1 cellular context compared by ENCODE assay signal in the genomic region with DNA sequence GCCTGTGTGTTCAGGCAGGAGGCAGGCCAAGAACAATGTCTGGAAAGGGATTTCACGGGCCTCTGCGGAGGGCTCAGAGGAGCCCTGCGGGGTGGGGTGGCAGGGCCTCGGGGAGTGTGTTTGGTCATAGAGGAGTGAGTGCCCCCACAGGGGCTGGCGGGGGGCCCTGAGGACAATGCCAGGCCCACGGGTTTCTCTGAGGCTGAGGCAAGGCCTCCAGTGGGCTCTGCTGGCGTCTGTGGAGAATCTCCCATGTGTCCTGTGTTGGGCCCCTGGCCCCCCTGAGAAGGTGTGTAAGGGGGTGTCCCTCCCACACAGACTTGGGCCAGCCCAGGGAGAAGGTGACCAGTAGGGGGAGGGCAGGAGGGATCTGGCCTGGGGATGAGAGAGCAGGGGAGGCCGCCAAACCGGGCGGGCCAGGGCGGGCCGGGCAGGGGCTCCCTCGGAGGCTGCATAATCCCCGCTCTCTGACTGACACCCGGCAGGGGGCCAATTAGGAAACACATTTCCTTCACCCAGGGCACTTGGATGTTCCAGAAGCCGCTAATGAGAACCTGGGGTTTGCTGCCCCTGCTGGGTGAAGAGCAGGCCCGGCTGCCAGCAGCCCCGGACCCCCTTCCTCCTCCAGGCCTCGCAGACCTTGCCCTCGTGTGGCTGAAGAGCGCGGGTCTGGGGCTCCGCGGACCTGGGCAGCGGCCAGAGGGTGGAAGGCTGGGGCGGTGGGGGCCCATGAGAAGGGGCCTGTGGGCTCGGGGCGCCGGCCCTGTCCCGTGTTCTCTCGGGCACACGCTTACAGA.
TF ChIP-seq lines count a peak whose summit lies in the region.

No MANE protein-coding gene starts in this region.

TF ChIP-seq in A549, 52 proteins besides CTCF, POLR2A, EP300 and RAD21:
- TF ChIP-seq CHD2 (IDR thresholded peaks at IDR 0.05; ENCODE audit: low read length, partially characterized antibody) (no peak), HDAC2 (IDR thresholded peaks at IDR 0.05) (no peak), CHD4 (IDR thresholded peaks at IDR 0.05; ENCODE audit: borderline replicate concordance) (no peak), ZNF302 (CRISPR knock-in tag; IDR thresholded peaks at IDR 0.05) (no peak), RNF2 (IDR thresholded peaks at IDR 0.05; ENCODE audit: borderline replicate concordance, low read depth) (no peak), TFCP2L1 (CRISPR knock-in tag; IDR thresholded peaks at IDR 0.05) (no peak)
- TF ChIP-seq, protein P1, sequence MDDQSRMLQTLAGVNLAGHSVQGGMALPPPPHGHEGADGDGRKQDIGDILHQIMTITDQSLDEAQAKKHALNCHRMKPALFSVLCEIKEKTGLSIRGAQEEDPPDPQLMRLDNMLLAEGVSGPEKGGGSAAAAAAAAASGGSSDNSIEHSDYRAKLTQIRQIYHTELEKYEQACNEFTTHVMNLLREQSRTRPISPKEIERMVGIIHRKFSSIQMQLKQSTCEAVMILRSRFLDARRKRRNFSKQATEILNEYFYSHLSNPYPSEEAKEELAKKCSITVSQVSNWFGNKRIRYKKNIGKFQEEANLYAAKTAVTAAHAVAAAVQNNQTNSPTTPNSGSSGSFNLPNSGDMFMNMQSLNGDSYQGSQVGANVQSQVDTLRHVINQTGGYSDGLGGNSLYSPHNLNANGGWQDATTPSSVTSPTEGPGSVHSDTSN (IDR thresholded peaks at IDR 0.05) = no peak
